In genomic region chr1:26472901-26473845, GRCh38 we compare ENCODE assay signal across 8 cellular contexts. TPM values are rescaled to one million over a fixed set of nuclear protein-coding genes. Genes with fewer than 3 reads are reported as not detected.
DNase-seq lines count a peak whose midpoint lies in the region; ATAC-seq and TF ChIP-seq lines count a peak whose summit lies in the region.

No MANE protein-coding gene starts in this region.

- H3K36me3 Mint-ChIP-seq in Caco-2 (ENCODE audit: insufficient read depth, unreplicated experiment) (peaks cover 74% of the 10 kb centered on the region), endothelial cell (ENCODE audit: low read depth, unreplicated experiment) (peaks cover 27% of the 10 kb centered on the region), mesothelial cell of epicardium (peaks cover 35% of the 10 kb centered on the region)

- H3K4me1 ChIP-seq in Caco-2, result peaks cover 15% of the 10 kb centered on the region
- peaks cover 38% of the 10 kb centered on the region for H3K4me1 ChIP-seq in OCI-LY1 (ENCODE audit: insufficient read depth, low read length, severe bottlenecking)

- H3K4me1 Mint-ChIP-seq in Caco-2 (ENCODE audit: low read depth, unreplicated experiment) (peaks cover 12% of the 10 kb centered on the region), endothelial cell (ENCODE audit: unreplicated experiment) (peaks cover 24% of the 10 kb centered on the region), mesothelial cell of epicardium (peaks cover 31% of the 10 kb centered on the region)

- POLR2A ChIA-PET in Caco-2 (lab: Charles Lee), result interaction anchor here (0.6 to 0.7 kb wide), 2 partner anchors 151 to 417 kb away, joined by 3 read pairs; partner anchors contain the start of gene GPN2

- peak overlapping the region; percentile 100 for H3K9ac ChIP-seq in OCI-LY1 (ENCODE audit: low read length)

- H3K27me3 Mint-ChIP-seq in Caco-2 (ENCODE audit: insufficient read depth, unreplicated experiment) (no peaks in the 10 kb centered on the region), endothelial cell (ENCODE audit: unreplicated experiment) (peaks cover 19% of the 10 kb centered on the region), mesothelial cell of epicardium (ENCODE audit: low read depth) (no peaks in the 10 kb centered on the region)

- DNase-seq in Caco-2 (peak; percentile 89 to 92), HuH-7 (ENCODE audit: low spot score) (peak; percentile 90), activated T-cell treated with anti-CD3 and anti-CD28 coated beads for 1 hour (ENCODE audit: low read depth) (peak; percentile 98), endothelial cell (ENCODE audit: low spot score) (peak; percentile 96), mesothelial cell of epicardium (ENCODE audit: low spot score in 2 of 2, unreplicated experiment in 2 of 2) (peak; percentile 92 to 94)
- peak; percentile 93 for DNase-seq in stimulated activated CD8-positive, alpha-beta memory T cell treated with anti-CD3 and anti-CD28 coated beads, Interleukin-15, amount 100 ng/mL, for 1 hour (ENCODE audit: low read depth)

- peak overlapping the region; percentile 45 for H3K27ac Mint-ChIP-seq in Caco-2 (ENCODE audit: unreplicated experiment)
- H3K27ac Mint-ChIP-seq in endothelial cell (ENCODE audit: unreplicated experiment), result peak overlapping the region; percentile 79
- peak overlapping the region; percentile 66 for H3K27ac Mint-ChIP-seq in mesothelial cell of epicardium

- TSS peak; percentile 48 for BruUV-seq in Caco-2 (replicated peaks; lab: Mats Ljungman, UMichigan)

- CTCF ChIA-PET in Caco-2 (lab: Charles Lee), result interaction anchor here (1.6 kb wide), 1 partner anchor 27 kb away, joined by 7 read pairs; no protein-coding TSS in a partner anchor

- H3K36me3 ChIP-seq in Caco-2 (ENCODE audit: control insufficient read depth, insufficient read depth, low read length) (peaks cover 3% of the 10 kb centered on the region), OCI-LY1 (ENCODE audit: insufficient read depth, low read length) (peaks cover 46% of the 10 kb centered on the region)

- H3K4me3 ChIP-seq in Caco-2 (ENCODE audit: low read depth, low read length), result peak overlapping the region; percentile 78
- peak overlapping the region; percentile 81 for H3K4me3 ChIP-seq in OCI-LY1 (ENCODE audit: low read depth, low read length, poor library complexity, severe bottlenecking)

- peak overlapping the region; percentile 88 for H3K27ac ChIP-seq in OCI-LY1 (ENCODE audit: low read depth, low read length, poor library complexity, severe bottlenecking)

- H3K79me2 ChIP-seq in OCI-LY1 (ENCODE audit: insufficient read depth, low read length), result peaks cover 7% of the 10 kb centered on the region

- H3K4me2 ChIP-seq in OCI-LY1 (ENCODE audit: low read length), result peak overlapping the region; percentile 92

- intact Hi-C loops in Caco-2 (cut with micrococcal nuclease; ENCODE audit: unreplicated experiment), result loop anchor here (5.0 kb wide), 1 partner anchor 121 kb away; the partner anchor contains the start of gene CRYBG2

- H4K20me1 ChIP-seq in OCI-LY1 (ENCODE audit: insufficient read depth, low read length), result no peaks in the 10 kb centered on the region

- ATAC-seq in GM21515 (IDR thresholded peaks at IDR 0.05; ENCODE audit: unreplicated experiment), result peak; percentile 58

- TF ChIP-seq CTCF in Caco-2 (IDR thresholded peaks at IDR 0.05; ENCODE audit: insufficient read depth in 1 of 2, low read depth in 1 of 2, low read length in 1 of 2, severe bottlenecking in 1 of 2, unreplicated experiment in 1 of 2), result no peak
- no peak for TF ChIP-seq CTCF in OCI-LY1 (IDR thresholded peaks at IDR 0.05; ENCODE audit: low read length)
- no peak for TF ChIP-seq CTCF in endothelial cell (IDR thresholded peaks at IDR 0.05; ENCODE audit: unreplicated experiment)
- TF ChIP-seq CTCF in mesothelial cell of epicardium (IDR thresholded peaks at IDR 0.05; ENCODE audit: unreplicated experiment), result no peak

- H3F3A ChIP-seq in OCI-LY1 (ENCODE audit: insufficient read depth, low read length), result peaks cover 22% of the 10 kb centered on the region

- peak overlapping the region; percentile 80 for H3K4me3 Mint-ChIP-seq in Caco-2 (ENCODE audit: unreplicated experiment)
- peak overlapping the region; percentile 89 for H3K4me3 Mint-ChIP-seq in endothelial cell (ENCODE audit: unreplicated experiment)
- peak overlapping the region; percentile 88 for H3K4me3 Mint-ChIP-seq in mesothelial cell of epicardium

- no peaks in the 10 kb centered on the region for H3K9me2 ChIP-seq in OCI-LY1 (ENCODE audit: low read depth, low read length)

- H3K9me3 Mint-ChIP-seq in Caco-2 (ENCODE audit: unreplicated experiment) (no peaks in the 10 kb centered on the region), endothelial cell (ENCODE audit: unreplicated experiment) (no peaks in the 10 kb centered on the region), mesothelial cell of epicardium (no peaks in the 10 kb centered on the region)

- H2AFZ ChIP-seq in OCI-LY1 (ENCODE audit: low read length), result no peak overlapping the region

- H3K9me3 ChIP-seq in Caco-2, result no peaks in the 10 kb centered on the region
- no peaks in the 10 kb centered on the region for H3K9me3 ChIP-seq in OCI-LY1 (ENCODE audit: low read length)

- H3K27me3 ChIP-seq in Caco-2 (replicated peaks; ENCODE audit: control insufficient read depth, insufficient read depth, low read length), result no peaks in the 10 kb centered on the region
- H3K27me3 ChIP-seq in OCI-LY1 (ENCODE audit: insufficient read depth, low read length), result no peaks in the 10 kb centered on the region

RNA-seq across cellular contexts. Expression of gene HMGN2, which starts 0.9 kb away (rescaled TPM):
- total RNA-seq in Caco-2 (2022) (389 and 421 TPM in 2 replicates), endothelial cell (ENCODE audit: unreplicated experiment) (171 TPM), mesothelial cell of epicardium (466 to 497 TPM (median 481 TPM) in 3 replicates)

RNA-seq across cellular contexts. Expression of gene DHDDS, which starts 41.1 kb away (rescaled TPM):
- total RNA-seq in Caco-2 (2022) (46.9 and 55.6 TPM in 2 replicates), endothelial cell (ENCODE audit: unreplicated experiment) (63.5 TPM), mesothelial cell of epicardium (47.5 to 52.0 TPM (median 49.5 TPM) in 3 replicates)

RNA-seq across cellular contexts. Expression of gene RPS6KA1, which starts 56.4 kb away (rescaled TPM):
- total RNA-seq in Caco-2 (2022) (26.9 and 29.0 TPM in 2 replicates), endothelial cell (ENCODE audit: unreplicated experiment) (25.3 TPM), mesothelial cell of epicardium (18.1 to 20.2 TPM (median 19.4 TPM) in 3 replicates)

Comparison
In these comparisons a context has a peak if more than half of its experiments do, and no peak if none do; other contexts are left out.
1. Peak in every context shown above with its lines: DNase-seq, ATAC-seq, H3K4me3 ChIP-seq and H3K27ac ChIP-seq.